Comparison of ENCODE assay signal across 12 cellular contexts in the genomic region with DNA sequence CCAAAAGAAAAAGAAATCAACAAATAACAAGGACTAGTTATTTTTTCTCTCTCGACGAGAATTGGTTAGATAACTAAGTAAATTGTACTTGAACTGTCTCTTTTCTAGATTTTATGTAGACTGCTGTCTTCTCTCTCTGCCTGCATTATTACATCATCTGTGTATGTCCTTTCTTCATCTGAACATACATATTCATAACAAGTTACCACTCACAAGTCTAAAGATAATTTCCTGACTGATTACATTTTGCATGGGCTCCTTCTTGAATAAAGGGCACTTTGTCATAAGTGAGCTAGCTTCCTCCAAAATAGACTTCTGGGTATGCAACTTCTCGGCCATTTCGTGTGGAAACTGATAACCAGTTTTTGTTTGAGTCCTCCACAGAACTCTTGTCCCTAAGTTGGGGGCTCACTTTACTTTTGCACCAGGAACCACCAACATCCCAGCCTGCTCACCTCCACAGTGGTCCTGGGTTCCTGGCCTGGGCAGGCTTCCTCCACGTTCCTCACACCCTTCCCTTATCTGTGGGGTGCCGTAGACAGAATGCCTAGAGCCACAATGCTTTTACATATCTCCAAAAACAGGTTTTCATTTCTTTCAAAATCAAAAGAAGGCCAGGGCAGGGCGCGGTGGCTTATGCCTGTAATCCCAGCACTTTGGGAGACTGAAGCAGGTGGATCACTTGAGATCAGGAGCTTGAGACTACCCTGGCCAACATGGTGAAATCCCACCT. TPM values are rescaled to one million over a fixed set of nuclear protein-coding genes. Genes with fewer than 3 reads are reported as not detected.
DNase-seq lines count a peak whose midpoint lies in the region; ATAC-seq and TF ChIP-seq lines count a peak whose summit lies in the region.
"Had no signal": no experiment of that assay in that cellular context is flagged by ENCODE, and none has a peak within 500 bp of the region (broad histone marks: within the 10 kb centered on the region; RNA-seq: fewer than 3 reads in every experiment).

No MANE protein-coding gene starts in this region.

- intact Hi-C loops in activated CD4-positive, alpha-beta memory T cell treated with anti-CD3 and anti-CD28 coated beads for 36 hours (cut with micrococcal nuclease): loop anchor here (10.0 kb wide), 1 partner anchor 452 kb away; a partner anchor contains a TSS

- TF ChIP-seq POLR2A in gastroesophageal sphincter (IDR thresholded peaks at IDR 0.05): no peak

- 85 to 86% methylated on average over 4 to 6 of the region's 8 CpGs for WGBS in gastroesophageal sphincter (ENCODE audit: low coverage in 1 of 2), 2 donors

- H3K4me3 ChIP-seq in gastroesophageal sphincter: no peak overlapping the region

- H3K9me3 Mint-ChIP-seq in T-helper 2 cell treated with Interferon-gamma antibody and Interleukin-4, amounts not matched to agents 5 μg/mL and 100 μg/mL, for 36 hours: no peaks in the 10 kb centered on the region
- H3K9me3 Mint-ChIP-seq in activated CD4-positive, alpha-beta memory T cell treated with anti-CD3 and anti-CD28 coated beads for 36 hours: no peaks in the 10 kb centered on the region
- H3K9me3 Mint-ChIP-seq in stimulated activated naive CD8-positive, alpha-beta T cell treated with anti-CD3 and anti-CD28 coated beads, Interleukin-15, amount 100 ng/mL, for 72 hours: no peaks in the 10 kb centered on the region
- no peaks in the 10 kb centered on the region for H3K9me3 Mint-ChIP-seq in progenitor cell of endocrine pancreas (ENCODE audit: low read depth)

- H3K27ac Mint-ChIP-seq in T-helper 2 cell treated with Interferon-gamma antibody and Interleukin-4, amounts not matched to agents 5 μg/mL and 100 μg/mL, for 36 hours: peak overlapping the region; percentile 98
- peak overlapping the region; percentile 91 for H3K27ac Mint-ChIP-seq in activated CD4-positive, alpha-beta memory T cell treated with anti-CD3 and anti-CD28 coated beads for 36 hours
- peak overlapping the region; percentile 82 to 97 for H3K27ac Mint-ChIP-seq in stimulated activated naive CD8-positive, alpha-beta T cell treated with anti-CD3 and anti-CD28 coated beads, Interleukin-15, amount 100 ng/mL, for 72 hours
- no peak overlapping the region for H3K27ac Mint-ChIP-seq in progenitor cell of endocrine pancreas

- peak overlapping the region; percentile 8 for H3K4me3 Mint-ChIP-seq in T-helper 2 cell treated with Interferon-gamma antibody and Interleukin-4, amounts not matched to agents 5 μg/mL and 100 μg/mL, for 36 hours
- no peak overlapping the region for H3K4me3 Mint-ChIP-seq in activated CD4-positive, alpha-beta memory T cell treated with anti-CD3 and anti-CD28 coated beads for 36 hours
- peak overlapping the region in 1 of 2 donors; percentile 55 for H3K4me3 Mint-ChIP-seq in stimulated activated naive CD8-positive, alpha-beta T cell treated with anti-CD3 and anti-CD28 coated beads, Interleukin-15, amount 100 ng/mL, for 72 hours
- H3K4me3 Mint-ChIP-seq in progenitor cell of endocrine pancreas (ENCODE audit: low read depth): no peak overlapping the region

- no peaks in the 10 kb centered on the region for H3K9me3 ChIP-seq in gastroesophageal sphincter

- CTCF ChIA-PET in activated CD4-positive, alpha-beta memory T cell treated with anti-CD3 and anti-CD28 coated beads for 36 hours (lab: Charles Lee): interaction anchor here (1.0 to 6.7 kb wide), 2 partner anchors 18 to 89 kb away, joined by 3 to 56 read pairs; no protein-coding TSS in a partner anchor

- TF ChIP-seq CTCF in gastroesophageal sphincter (IDR thresholded peaks at IDR 0.05) (no peak), progenitor cell of endocrine pancreas (IDR thresholded peaks at IDR 0.05; ENCODE audit: unreplicated experiment) (no peak)

- TF ChIP-seq EP300 in gastroesophageal sphincter (IDR thresholded peaks at IDR 0.05): no peak

- no peak for DNase-seq in T-helper 2 cell treated with Interferon-gamma antibody and Interleukin-4, amounts not matched to agents 5 μg/mL and 100 μg/mL, for 36 hours (ENCODE audit: low spot score)
- DNase-seq in T-helper 2 cell (no peak), NCI-H2171 (lab: John Stamatoyannopoulos, UW) (no peak), progenitor cell of endocrine pancreas (ENCODE audit: low spot score, unreplicated experiment) (no peak)
- DNase-seq in activated CD4-positive, alpha-beta memory T cell treated with anti-CD3 and anti-CD28 coated beads for 36 hours: no peak
- no peak for DNase-seq in stimulated activated naive CD8-positive, alpha-beta T cell treated with anti-CD3 and anti-CD28 coated beads, Interleukin-15, amount 100 ng/mL, for 72 hours
- DNase-seq: ACHN, cortex of kidney, occipital lobe, SHP77 treated with DMSO at 0.1 percent for 48 hours had no signal

- no peaks in the 10 kb centered on the region for H3K27me3 Mint-ChIP-seq in T-helper 2 cell treated with Interferon-gamma antibody and Interleukin-4, amounts not matched to agents 5 μg/mL and 100 μg/mL, for 36 hours (ENCODE audit: low read depth)
- no peaks in the 10 kb centered on the region for H3K27me3 Mint-ChIP-seq in activated CD4-positive, alpha-beta memory T cell treated with anti-CD3 and anti-CD28 coated beads for 36 hours
- H3K27me3 Mint-ChIP-seq in stimulated activated naive CD8-positive, alpha-beta T cell treated with anti-CD3 and anti-CD28 coated beads, Interleukin-15, amount 100 ng/mL, for 72 hours: no peaks in the 10 kb centered on the region
- peaks cover 5% of the 10 kb centered on the region for H3K27me3 Mint-ChIP-seq in progenitor cell of endocrine pancreas

- H3K4me1 ChIP-seq in gastroesophageal sphincter: peaks cover 0 to 37% (median 0%) of the 10 kb centered on the region in 3 donors

- peaks cover 58% of the 10 kb centered on the region for H3K4me1 Mint-ChIP-seq in T-helper 2 cell treated with Interferon-gamma antibody and Interleukin-4, amounts not matched to agents 5 μg/mL and 100 μg/mL, for 36 hours (ENCODE audit: low read depth)
- H3K4me1 Mint-ChIP-seq in activated CD4-positive, alpha-beta memory T cell treated with anti-CD3 and anti-CD28 coated beads for 36 hours (ENCODE audit: low read depth): peaks cover 52% of the 10 kb centered on the region
- peaks cover 73% of the 10 kb centered on the region for H3K4me1 Mint-ChIP-seq in stimulated activated naive CD8-positive, alpha-beta T cell treated with anti-CD3 and anti-CD28 coated beads, Interleukin-15, amount 100 ng/mL, for 72 hours
- peaks cover 17% of the 10 kb centered on the region for H3K4me1 Mint-ChIP-seq in progenitor cell of endocrine pancreas (ENCODE audit: low read depth)

- no peaks in the 10 kb centered on the region for H3K36me3 ChIP-seq in gastroesophageal sphincter

- H3K27me3 ChIP-seq in gastroesophageal sphincter: no peaks in the 10 kb centered on the region

- peaks cover 5% of the 10 kb centered on the region for H3K36me3 Mint-ChIP-seq in T-helper 2 cell treated with Interferon-gamma antibody and Interleukin-4, amounts not matched to agents 5 μg/mL and 100 μg/mL, for 36 hours (ENCODE audit: low read depth)
- H3K36me3 Mint-ChIP-seq in activated CD4-positive, alpha-beta memory T cell treated with anti-CD3 and anti-CD28 coated beads for 36 hours: no peaks in the 10 kb centered on the region
- H3K36me3 Mint-ChIP-seq in progenitor cell of endocrine pancreas (ENCODE audit: insufficient read depth): no peaks in the 10 kb centered on the region

- peak overlapping the region; percentile 34 to 79 (median 60) for H3K27ac ChIP-seq in gastroesophageal sphincter

- POLR2A ChIA-PET in activated CD4-positive, alpha-beta memory T cell treated with anti-CD3 and anti-CD28 coated beads for 36 hours (lab: Charles Lee): interaction anchor here (1.2 kb wide), 1 partner anchor 20 kb away, joined by 3 read pairs; no protein-coding TSS in a partner anchor

- ATAC-seq in gastroesophageal sphincter: no peak
- no peak for ATAC-seq in stimulated activated naive CD8-positive, alpha-beta T cell treated with anti-CD3 and anti-CD28 coated beads, Interleukin-15, amount 100 ng/mL, for 72 hours
- no peak for ATAC-seq in activated CD4-positive, CD25-positive, alpha-beta regulatory T cell treated with anti-CD3 and anti-CD28 coated beads, Interleukin-2, amount 50 U/mL, for 24 hours

RNA-seq across cellular contexts. Expression of a gene that starts 6.2 kb away (rescaled TPM):
- total RNA-seq in activated CD4-positive, alpha-beta memory T cell treated with anti-CD3 and anti-CD28 coated beads for 36 hours: 10 to 100 TPM; 75.2 to 75.3 TPM
- total RNA-seq in gastroesophageal sphincter (10 to 100 TPM; 49.2 to 66.7 (median 60.2) TPM), progenitor cell of endocrine pancreas (115 TPM in 2 replicates)

RNA-seq across cellular contexts. Expression of a gene that starts 21.5 kb away (rescaled TPM):
- 1 to 10 TPM; 3.4 to 4.4 TPM for total RNA-seq in activated CD4-positive, alpha-beta memory T cell treated with anti-CD3 and anti-CD28 coated beads for 36 hours
- total RNA-seq in gastroesophageal sphincter: 10 to 100 TPM; 16.2 to 33.4 (median 22.8) TPM
- total RNA-seq in progenitor cell of endocrine pancreas: 5.3 and 5.4 TPM in 2 replicates
